In genomic region chr7:112009081-112009480, GRCh38 we compare ENCODE assay signal across 10 cellular contexts.
DNase-seq lines count a peak whose midpoint lies in the region; ATAC-seq and TF ChIP-seq lines count a peak whose summit lies in the region.
"Had no signal": no experiment of that assay in that cellular context is flagged by ENCODE, and none has a peak within 500 bp of the region (broad histone marks: within the 10 kb centered on the region; RNA-seq: fewer than 3 reads in every experiment).

No MANE protein-coding gene starts in this region.

- no peak for TF ChIP-seq CTCF in astrocyte of the cerebellum (IDR thresholded peaks at IDR 0.05; ENCODE audit: low read depth, low read length, missing control alignments)
- TF ChIP-seq CTCF in uterus (IDR thresholded peaks at IDR 0.05), result no peak

- H3K27me3 ChIP-seq in uterus, result no peaks in the 10 kb centered on the region

- in situ Hi-C loops in astrocyte of the cerebellum (cut with HindIII; ENCODE audit: low sequenced_read_pairs), result no loop called here

- DNase-seq in astrocyte of the cerebellum (ENCODE audit: low read depth), result peak; percentile 46
- peak; percentile 74 for DNase-seq in renal cortical epithelial cell (ENCODE audit: low read depth)
- no peak for DNase-seq in uterus
- no peak for DNase-seq in NCI-H2081 (lab: John Stamatoyannopoulos, UW)
- DNase-seq: effector CD4-positive, alpha-beta T cell; NCI-H1417 treated with DMSO at 0.1 percent for 48 hours had no signal

- H3K9me3 ChIP-seq in uterus, result no peaks in the 10 kb centered on the region

- H3K4me3 ChIP-seq in astrocyte of the cerebellum (ENCODE audit: low read depth, low read length) (no peak overlapping the region), uterus (no peak overlapping the region)
- H3K4me3 ChIP-seq: skin epidermis had no signal

- peak; percentile 88 for ATAC-seq in GM19351 (IDR thresholded peaks at IDR 0.05; ENCODE audit: unreplicated experiment)
- peak; percentile 84 for ATAC-seq in HG03354 (IDR thresholded peaks at IDR 0.05; ENCODE audit: poor library complexity, severe bottlenecking, unreplicated experiment)
- no peak for ATAC-seq in GM21381 (IDR thresholded peaks at IDR 0.05; ENCODE audit: unreplicated experiment)

- no peak overlapping the region for H3K27ac ChIP-seq in uterus
- H3K27ac ChIP-seq: skin epidermis had no signal

- H3K36me3 ChIP-seq in uterus, result no peaks in the 10 kb centered on the region

- intact Hi-C loops in uterus (cut with DNase I; ENCODE audit: low total_unique reads), result no loop called here

- no peak for TF ChIP-seq POLR2A in uterus (IDR thresholded peaks at IDR 0.05)

- H3K4me1 ChIP-seq in uterus, result no peaks in the 10 kb centered on the region

Comparison
In these comparisons a context has a peak if more than half of its experiments do, and no peak if none do; other contexts are left out.
1. DNase-seq: peak in astrocyte of the cerebellum (single experiment) and renal cortical epithelial cell (single experiment); none in uterus (0 of 2) and NCI-H2081 (0 of 2).